In the genomic region with DNA sequence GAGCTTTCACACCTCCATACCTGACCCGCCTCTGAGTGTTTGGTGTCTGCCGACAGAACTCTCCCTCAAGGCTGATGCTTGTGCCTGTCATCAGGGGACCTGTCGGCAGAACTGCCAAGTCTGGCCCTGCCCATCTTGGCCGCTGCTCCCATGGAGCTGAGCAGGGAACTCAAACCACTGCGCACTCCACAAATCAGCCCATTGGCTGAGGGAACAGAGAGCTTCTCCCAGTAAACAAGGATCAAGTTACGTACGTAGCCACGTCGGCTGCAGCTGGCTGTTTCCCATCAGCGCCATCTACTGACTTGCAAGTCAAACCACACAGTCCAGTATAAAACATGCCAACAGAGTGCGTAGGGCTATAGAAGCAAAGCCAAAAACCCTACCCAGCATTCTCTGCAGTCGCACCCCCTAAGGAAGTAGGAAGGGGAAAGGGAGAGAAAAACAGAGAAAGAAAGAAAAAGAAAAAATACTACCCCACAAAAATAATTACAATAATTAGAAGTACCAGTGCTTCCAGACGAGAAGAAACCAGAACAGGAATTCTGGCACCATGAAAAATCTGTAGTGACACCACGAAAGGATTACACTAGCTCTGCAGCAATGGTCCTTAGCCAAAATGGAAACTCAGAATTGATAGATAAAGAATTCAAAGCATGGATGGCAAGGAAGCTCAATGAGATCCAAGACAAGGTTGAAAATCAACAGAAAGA, we compare ENCODE assay signal across 6 cellular contexts. TPM values are rescaled to one million over a fixed set of nuclear protein-coding genes. Genes with fewer than 3 reads are reported as not detected.
DNase-seq lines count a peak whose midpoint lies in the region; ATAC-seq and TF ChIP-seq lines count a peak whose summit lies in the region.

No MANE protein-coding gene starts in this region.

- TF ChIP-seq RAD21 in SK-N-SH (IDR thresholded peaks at IDR 0.05; ENCODE audit: low read length): peak; percentile 63

- peak overlapping the region; percentile 85; the same call in 1 of the 2 replicates for H2AFZ ChIP-seq in SK-N-SH (ENCODE audit: low read depth)

- no peak for TF ChIP-seq EP300 in SK-N-SH (IDR thresholded peaks at IDR 0.05; ENCODE audit: borderline replicate concordance in 1 of 2, low read depth in 1 of 2, low read length in 1 of 2)

- no peaks in the 10 kb centered on the region for H3K9me3 ChIP-seq in SK-N-SH

- H3K9ac ChIP-seq in SK-N-SH: no peak overlapping the region

- no peak for ATAC-seq in HG03378 (IDR thresholded peaks at IDR 0.05; ENCODE audit: unreplicated experiment)

- peaks cover 0 to 5% of the 10 kb centered on the region in 2 experiments; a peak in 1 of 4 replicates for H3K4me1 ChIP-seq in SK-N-SH (ENCODE audit: control insufficient read depth in 1 of 2, insufficient read depth in 2 of 2, low read depth in 1 of 2, low read length in 1 of 2)

- no peaks in the 10 kb centered on the region for H4K20me1 ChIP-seq in SK-N-SH (ENCODE audit: insufficient read depth)

- no peaks in the 10 kb centered on the region for H3K36me3 ChIP-seq in SK-N-SH (replicated peaks in 1 of 2; ENCODE audit: control insufficient read depth in 1 of 2, insufficient read depth in 2 of 2, low read length in 1 of 2)

- POLR2A ChIA-PET in SK-N-SH (lab: Yijun Ruan, JAX): no interaction called here

- H3K4me3 ChIP-seq in SK-N-SH (ENCODE audit: low read depth in 2 of 2, low read length in 1 of 2): peak overlapping the region; percentile 21 to 38

- H3F3A ChIP-seq in SK-N-SH (replicated peaks; ENCODE audit: insufficient read depth): no peaks in the 10 kb centered on the region

- CTCF ChIA-PET in SK-N-SH (lab: Yijun Ruan, JAX): interaction anchor here (0.5 to 1.9 kb wide), 14 partner anchors 9 to 68 kb away, joined by 3 to 14 read pairs (median 4); a partner anchor contains a TSS

- DNase-seq in stimulated activated CD4-positive, alpha-beta T cell treated with anti-CD3 and anti-CD28 coated beads, Interleukin-15, amount 100 ng/mL, for 24 hours: peak; percentile 8
- DNase-seq in stimulated activated CD4-positive, alpha-beta T cell treated with anti-CD3 and anti-CD28 coated beads, Interleukin-12 subunit alpha, Interleukin-12 subunit beta, amount 100 ng/mL, for 4 hours: no peak
- DNase-seq in SK-N-SH (peak; percentile 49), iPS-NIHi11 (ENCODE audit: low spot score) (peak; percentile 75)
- no peak for DNase-seq in activated effector memory CD4-positive, alpha-beta T cell treated with anti-CD3 and anti-CD28 coated beads, Interleukin-2, amount 50 U/mL, for 16 hours

- no peaks in the 10 kb centered on the region for H3K9me2 ChIP-seq in SK-N-SH

- H3K27me3 ChIP-seq in SK-N-SH (ENCODE audit: insufficient read depth): no peaks in the 10 kb centered on the region

- 4% methylated on average over 14 of the region's 14 CpGs for WGBS in SK-N-SH (ENCODE audit: low lambda C conversion rate)

- peak overlapping the region; percentile 71 for H3K4me2 ChIP-seq in SK-N-SH

- peak; percentile 70 for TF ChIP-seq CTCF in SK-N-SH (IDR thresholded peaks at IDR 0.05)

- no peaks in the 10 kb centered on the region for H3K79me2 ChIP-seq in SK-N-SH (ENCODE audit: insufficient read depth)

- H3K27ac ChIP-seq in SK-N-SH (ENCODE audit: low read depth in 2 of 2, low read length in 1 of 2): no peak overlapping the region

TF ChIP-seq in SK-N-SH, 30 proteins besides CTCF, POLR2A, EP300 and RAD21:
- TF ChIP-seq MEF2A (IDR thresholded peaks at IDR 0.05; ENCODE audit: borderline replicate concordance, low read depth): no peak
- TF ChIP-seq RFX5 (IDR thresholded peaks at IDR 0.05; ENCODE audit: low read length): peak; percentile 60; the same call in 1 of the 2 replicates
- TF ChIP-seq YY1 (IDR thresholded peaks at IDR 0.05; ENCODE audit: low read depth): no peak
- TF ChIP-seq NRF1 (IDR thresholded peaks at IDR 0.05; ENCODE audit: low read depth, low read length): 0 out of 2 replicates have a peak, but pooled peaks have one; percentile 28
- TF ChIP-seq, protein P1, sequence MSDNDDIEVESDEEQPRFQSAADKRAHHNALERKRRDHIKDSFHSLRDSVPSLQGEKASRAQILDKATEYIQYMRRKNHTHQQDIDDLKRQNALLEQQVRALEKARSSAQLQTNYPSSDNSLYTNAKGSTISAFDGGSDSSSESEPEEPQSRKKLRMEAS (IDR thresholded peaks at IDR 0.05; ENCODE audit: low read depth): peak; percentile 39; the same call in 1 of the 2 replicates
- TF ChIP-seq NFIC (IDR thresholded peaks at IDR 0.05; ENCODE audit: borderline replicate concordance): peak; percentile 8; the same call in 1 of the 2 replicates
- peak; percentile 32 for TF ChIP-seq SMC3 (IDR thresholded peaks at IDR 0.05; ENCODE audit: low read depth, low read length)
- TF ChIP-seq, protein P2, sequence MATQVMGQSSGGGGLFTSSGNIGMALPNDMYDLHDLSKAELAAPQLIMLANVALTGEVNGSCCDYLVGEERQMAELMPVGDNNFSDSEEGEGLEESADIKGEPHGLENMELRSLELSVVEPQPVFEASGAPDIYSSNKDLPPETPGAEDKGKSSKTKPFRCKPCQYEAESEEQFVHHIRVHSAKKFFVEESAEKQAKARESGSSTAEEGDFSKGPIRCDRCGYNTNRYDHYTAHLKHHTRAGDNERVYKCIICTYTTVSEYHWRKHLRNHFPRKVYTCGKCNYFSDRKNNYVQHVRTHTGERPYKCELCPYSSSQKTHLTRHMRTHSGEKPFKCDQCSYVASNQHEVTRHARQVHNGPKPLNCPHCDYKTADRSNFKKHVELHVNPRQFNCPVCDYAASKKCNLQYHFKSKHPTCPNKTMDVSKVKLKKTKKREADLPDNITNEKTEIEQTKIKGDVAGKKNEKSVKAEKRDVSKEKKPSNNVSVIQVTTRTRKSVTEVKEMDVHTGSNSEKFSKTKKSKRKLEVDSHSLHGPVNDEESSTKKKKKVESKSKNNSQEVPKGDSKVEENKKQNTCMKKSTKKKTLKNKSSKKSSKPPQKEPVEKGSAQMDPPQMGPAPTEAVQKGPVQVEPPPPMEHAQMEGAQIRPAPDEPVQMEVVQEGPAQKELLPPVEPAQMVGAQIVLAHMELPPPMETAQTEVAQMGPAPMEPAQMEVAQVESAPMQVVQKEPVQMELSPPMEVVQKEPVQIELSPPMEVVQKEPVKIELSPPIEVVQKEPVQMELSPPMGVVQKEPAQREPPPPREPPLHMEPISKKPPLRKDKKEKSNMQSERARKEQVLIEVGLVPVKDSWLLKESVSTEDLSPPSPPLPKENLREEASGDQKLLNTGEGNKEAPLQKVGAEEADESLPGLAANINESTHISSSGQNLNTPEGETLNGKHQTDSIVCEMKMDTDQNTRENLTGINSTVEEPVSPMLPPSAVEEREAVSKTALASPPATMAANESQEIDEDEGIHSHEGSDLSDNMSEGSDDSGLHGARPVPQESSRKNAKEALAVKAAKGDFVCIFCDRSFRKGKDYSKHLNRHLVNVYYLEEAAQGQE (IDR thresholded peaks at IDR 0.05; ENCODE audit: low read depth, low read length): no peak
- TF ChIP-seq, protein P3, sequence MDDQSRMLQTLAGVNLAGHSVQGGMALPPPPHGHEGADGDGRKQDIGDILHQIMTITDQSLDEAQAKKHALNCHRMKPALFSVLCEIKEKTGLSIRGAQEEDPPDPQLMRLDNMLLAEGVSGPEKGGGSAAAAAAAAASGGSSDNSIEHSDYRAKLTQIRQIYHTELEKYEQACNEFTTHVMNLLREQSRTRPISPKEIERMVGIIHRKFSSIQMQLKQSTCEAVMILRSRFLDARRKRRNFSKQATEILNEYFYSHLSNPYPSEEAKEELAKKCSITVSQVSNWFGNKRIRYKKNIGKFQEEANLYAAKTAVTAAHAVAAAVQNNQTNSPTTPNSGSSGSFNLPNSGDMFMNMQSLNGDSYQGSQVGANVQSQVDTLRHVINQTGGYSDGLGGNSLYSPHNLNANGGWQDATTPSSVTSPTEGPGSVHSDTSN (IDR thresholded peaks at IDR 0.05): no peak

RNA-seq across cellular contexts. Expression of a gene that starts 13.1 kb away (rescaled TPM):
- not detected in 2 replicates for polyA plus RNA-seq in SK-N-SH (2012; rRNA removed)
- not detected in 2 replicates for polyA plus RNA-seq in SK-N-SH (2012; cell fraction: cytosol; rRNA removed)
- polyA plus RNA-seq in SK-N-SH (2012; cell fraction: nucleus; rRNA removed): not detected in 2 replicates

RNA-seq across cellular contexts. Expression of a gene that starts 16.8 kb away (rescaled TPM):
- not detected in 2 replicates for polyA plus RNA-seq in SK-N-SH (2012; rRNA removed)
- not detected in 2 replicates for polyA plus RNA-seq in SK-N-SH (2012; cell fraction: cytosol; rRNA removed)
- not detected in 2 replicates for polyA plus RNA-seq in SK-N-SH (2012; cell fraction: nucleus; rRNA removed)

RNA-seq across cellular contexts. Expression of a gene that starts 21.1 kb away (rescaled TPM):
- polyA plus RNA-seq in SK-N-SH (2012; rRNA removed): not detected in 2 replicates
- polyA plus RNA-seq in SK-N-SH (2012; cell fraction: cytosol; rRNA removed): not detected in 2 replicates
- not detected in 2 replicates for polyA plus RNA-seq in SK-N-SH (2012; cell fraction: nucleus; rRNA removed)

RNA-seq across cellular contexts. Expression of a gene that starts 31.1 kb away (rescaled TPM):
- not detected in 2 replicates for polyA plus RNA-seq in SK-N-SH (2012; rRNA removed)
- polyA plus RNA-seq in SK-N-SH (2012; cell fraction: cytosol; rRNA removed): not detected in 2 replicates
- not detected in 2 replicates for polyA plus RNA-seq in SK-N-SH (2012; cell fraction: nucleus; rRNA removed)

RNA-seq across cellular contexts. Expression of a gene that starts 36.9 kb away (rescaled TPM):
- polyA plus RNA-seq in SK-N-SH (2012; rRNA removed): not detected in 2 replicates
- not detected in 2 replicates for polyA plus RNA-seq in SK-N-SH (2012; cell fraction: cytosol; rRNA removed)
- polyA plus RNA-seq in SK-N-SH (2012; cell fraction: nucleus; rRNA removed): not detected in 2 replicates

Comparison
In these comparisons a context has a peak if more than half of its experiments do, and no peak if none do; other contexts are left out.
1. DNase-seq: peak in stimulated activated CD4-positive, alpha-beta T cell treated with anti-CD3 and anti-CD28 coated beads, Interleukin-15, amount 100 ng/mL, for 24 hours (single experiment), SK-N-SH (single experiment) and iPS-NIHi11 (single experiment); none in stimulated activated CD4-positive, alpha-beta T cell treated with anti-CD3 and anti-CD28 coated beads, Interleukin-12 subunit alpha, Interleukin-12 subunit beta, amount 100 ng/mL, for 4 hours (single experiment) and activated effector memory CD4-positive, alpha-beta T cell treated with anti-CD3 and anti-CD28 coated beads, Interleukin-2, amount 50 U/mL, for 16 hours (single experiment).